ENCODE assay signal across 12 cellular contexts in genomic region chr14:99704037-99704436, GRCh38. TPM values are rescaled to one million over a fixed set of nuclear protein-coding genes. Genes with fewer than 3 reads are reported as not detected.
"Had no signal": no experiment of that assay in that cellular context is flagged by ENCODE, and none has a peak within 500 bp of the region (broad histone marks: within the 10 kb centered on the region; RNA-seq: fewer than 3 reads in every experiment).

No MANE protein-coding gene starts in this region.

- H2AFZ ChIP-seq: GM23248 had no signal

- H3K4me1 ChIP-seq: HAP-1 had no signal

- ATAC-seq: HCT116 had no signal

- H3K36me3 ChIP-seq: HAP-1 had no signal

- H3K27ac ChIP-seq: GM23248, HL-60, KMS-11 had no signal

- H3K4me2 ChIP-seq: KMS-11 had no signal

- H3K9ac ChIP-seq: GM23248, KMS-11 had no signal

- H3K4me3 ChIP-seq: GM23248, HAP-1 had no signal

- DNase-seq: GM23248, H7, HFFc6, Karpas-422, KBM-7 had no signal

RNA-seq across cellular contexts. Expression of gene CYP46A1, which starts 19.9 kb away (rescaled TPM):
- total RNA-seq: H4, HT1080 had no signal
- polyA plus RNA-seq: IgD-negative memory B cell had no signal

RNA-seq across cellular contexts. Expression of gene HHIPL1, which starts 59.1 kb away (rescaled TPM):
- total RNA-seq: HT1080 had no signal
